In the genomic region with DNA sequence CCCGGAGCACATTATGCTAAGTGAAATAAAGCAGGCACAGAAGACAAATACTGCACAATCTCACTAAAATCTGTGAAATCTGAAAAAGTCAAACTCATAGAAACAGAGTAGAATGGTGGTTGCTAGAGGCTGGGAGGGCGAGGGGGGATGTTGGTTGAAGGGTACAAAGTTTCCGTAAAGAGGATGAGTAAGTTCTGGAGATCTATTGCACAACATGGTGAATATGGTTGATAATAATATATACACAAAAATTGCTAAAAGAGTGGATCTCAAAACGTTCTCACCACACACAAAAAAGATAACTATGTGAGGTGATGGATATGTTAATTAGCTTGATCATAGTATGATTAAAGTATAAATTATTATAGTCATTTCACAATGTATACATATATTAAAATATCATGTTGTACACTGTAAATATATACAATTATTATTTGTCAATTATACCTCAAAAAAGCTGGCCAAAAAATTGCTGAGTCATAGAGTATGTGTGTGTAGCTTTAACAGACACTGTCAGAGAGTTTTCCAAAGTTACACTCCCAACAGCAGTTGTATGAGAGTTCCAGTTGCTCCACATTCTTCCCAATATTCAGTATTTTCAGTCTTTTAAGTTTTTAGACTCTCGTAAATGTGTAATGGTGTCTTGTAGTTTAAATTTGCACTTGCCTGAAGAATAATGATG, we compare ENCODE assay signal across 29 cellular contexts. TPM values are rescaled to one million over a fixed set of nuclear protein-coding genes. Genes with fewer than 3 reads are reported as not detected.
"Had no signal": no experiment of that assay in that cellular context is flagged by ENCODE, and none has a peak within 500 bp of the region (broad histone marks: within the 10 kb centered on the region; RNA-seq: fewer than 3 reads in every experiment).

No MANE protein-coding gene starts in this region.

- H3K4me2 ChIP-seq: hepatocyte had no signal

- H3K36me3 ChIP-seq: ascending aorta, cardiac muscle cell, colonic mucosa, stomach, thyroid gland, upper lobe of left lung, WERI-Rb-1 had no signal

- H3K9me3 ChIP-seq: ascending aorta, colonic mucosa, mucosa of descending colon, stomach, thyroid gland, upper lobe of left lung had no signal

- H3K27me3 ChIP-seq: ascending aorta, colonic mucosa, thyroid gland, upper lobe of left lung had no signal

- H3K4me1 ChIP-seq: ascending aorta, colonic mucosa, thyroid gland, upper lobe of left lung had no signal

- H3K4me3 ChIP-seq: ascending aorta, cardiac muscle cell, colonic mucosa, hepatocyte, mucosa of descending colon, stomach, thyroid gland, upper lobe of left lung had no signal

- H3K4me3 Mint-ChIP-seq: activated naive CD4-positive, alpha-beta T cell treated with anti-CD3 and anti-CD28 coated beads for 36 hours; activated naive CD8-positive, alpha-beta T cell treated with anti-CD3 and anti-CD28 coated beads, Interleukin-2, amount 10 ng/mL, durations not matched to agents 7 days and 5 days; activated T-helper 1 cell treated with anti-CD3 and anti-CD28 coated beads, Interleukin-12 subunit alpha, Interleukin-12 subunit beta, Interleukin-2, Interleukin-4 antibody, amounts not matched to agents 30 ng/mL and 10 ng/mL and 1 ng/mL, durations not matched to agents 14 hours and 24 hours and 36 hours; brain; nephron; stimulated activated naive B cell treated with anti-CD40 and anti-IgM and Interleukin-4, amounts not matched to agents 10 μg/mL and 1 μg/mL and 100 μg/mL, for 72 hours had no signal

- H3K4me1 Mint-ChIP-seq: activated naive CD8-positive, alpha-beta T cell treated with anti-CD3 and anti-CD28 coated beads, Interleukin-2, amount 10 ng/mL, durations not matched to agents 7 days and 5 days; stimulated activated naive B cell treated with anti-CD40 and anti-IgM and Interleukin-4, amounts not matched to agents 10 μg/mL and 1 μg/mL and 100 μg/mL, for 72 hours had no signal

- H3K79me2 ChIP-seq: hepatocyte had no signal

- H2AFZ ChIP-seq: hepatocyte had no signal

- H3K27ac Mint-ChIP-seq: activated naive CD4-positive, alpha-beta T cell treated with anti-CD3 and anti-CD28 coated beads for 36 hours; activated naive CD8-positive, alpha-beta T cell treated with anti-CD3 and anti-CD28 coated beads, Interleukin-2, amount 10 ng/mL, durations not matched to agents 7 days and 5 days; activated T-helper 1 cell treated with anti-CD3 and anti-CD28 coated beads, Interleukin-12 subunit alpha, Interleukin-12 subunit beta, Interleukin-2, Interleukin-4 antibody, amounts not matched to agents 30 ng/mL and 10 ng/mL and 1 ng/mL, durations not matched to agents 14 hours and 24 hours and 36 hours; brain; nephron; stimulated activated naive B cell treated with anti-CD40 and anti-IgM and Interleukin-4, amounts not matched to agents 10 μg/mL and 1 μg/mL and 100 μg/mL, for 72 hours had no signal

- H3K36me3 Mint-ChIP-seq: activated naive CD8-positive, alpha-beta T cell treated with anti-CD3 and anti-CD28 coated beads, Interleukin-2, amount 10 ng/mL, durations not matched to agents 7 days and 5 days; brain; stimulated activated naive B cell treated with anti-CD40 and anti-IgM and Interleukin-4, amounts not matched to agents 10 μg/mL and 1 μg/mL and 100 μg/mL, for 72 hours had no signal

- H3K9me3 Mint-ChIP-seq: activated naive CD4-positive, alpha-beta T cell treated with anti-CD3 and anti-CD28 coated beads for 36 hours; activated naive CD8-positive, alpha-beta T cell treated with anti-CD3 and anti-CD28 coated beads, Interleukin-2, amount 10 ng/mL, durations not matched to agents 7 days and 5 days; activated T-helper 1 cell treated with anti-CD3 and anti-CD28 coated beads, Interleukin-12 subunit alpha, Interleukin-12 subunit beta, Interleukin-2, Interleukin-4 antibody, amounts not matched to agents 30 ng/mL and 10 ng/mL and 1 ng/mL, durations not matched to agents 14 hours and 24 hours and 36 hours had no signal

- DNase-seq: activated CD4-positive, alpha-beta T cell treated with anti-CD3 and anti-CD28 coated beads for 48 hours; activated CD4-positive, alpha-beta T cell treated with anti-CD3 and anti-CD28 coated beads, Interleukin-2, amount 50 U/mL, for 48 hours; activated CD8-positive, alpha-beta memory T cell treated with anti-CD3 and anti-CD28 coated beads, Interleukin-2, amount 50 U/mL, for 4 hours; activated effector memory CD4-positive, alpha-beta T cell treated with anti-CD3 and anti-CD28 coated beads, Interleukin-2, amount 50 U/mL, for 16 hours; activated naive CD4-positive, alpha-beta T cell treated with anti-CD3 and anti-CD28 coated beads for 36 hours; activated naive CD8-positive, alpha-beta T cell treated with anti-CD3 and anti-CD28 coated beads, Interleukin-2, amount 10 ng/mL, durations not matched to agents 7 days and 5 days; activated T-cell treated with anti-CD3 and anti-CD28 coated beads, Interleukin-2, amount 50 U/mL, for 1 hour; cerebellar nuclear complex; colonic mucosa; effector CD8-positive, alpha-beta T cell; glutamatergic neuron; islet precursor cell; left ventricle myocardium superior; mucosa of descending colon; stimulated activated CD4-positive, alpha-beta T cell treated with anti-CD3 and anti-CD28 coated beads, Interleukin-15, amount 100 ng/mL, for 24 hours; stimulated activated CD4-positive, alpha-beta T cell treated with anti-CD3 and anti-CD28 coated beads, Interleukin-2, amount 100 ng/mL, for 24 hours; stimulated activated naive B cell treated with anti-CD40 and anti-IgM and Interleukin-4, amounts not matched to agents 10 μg/mL and 1 μg/mL and 100 μg/mL, for 72 hours; stomach; thyroid gland; upper lobe of left lung; WERI-Rb-1 had no signal

- H3K27ac ChIP-seq: ascending aorta, cardiac muscle cell, colonic mucosa, epithelial cell of prostate, hepatocyte, stomach, thyroid gland, upper lobe of left lung, WERI-Rb-1 had no signal

RNA-seq across cellular contexts. Expression of gene SIX1, which starts 19.3 kb away (rescaled TPM):
- total RNA-seq: activated CD8-positive, alpha-beta memory T cell treated with anti-CD3 and anti-CD28 coated beads for 36 hours; activated naive CD4-positive, alpha-beta T cell treated with anti-CD3 and anti-CD28 coated beads for 36 hours; activated naive CD8-positive, alpha-beta T cell treated with anti-CD3 and anti-CD28 coated beads, Interleukin-2, amount 10 ng/mL, durations not matched to agents 7 days and 5 days; colonic mucosa; left ventricle myocardium superior had no signal

RNA-seq across cellular contexts. Expression of gene SIX4, which starts 55.6 kb away (rescaled TPM):
- total RNA-seq: activated naive CD4-positive, alpha-beta T cell treated with anti-CD3 and anti-CD28 coated beads for 36 hours had no signal
